Comparison of ENCODE assay signal across 6 cellular contexts in the genomic region with DNA sequence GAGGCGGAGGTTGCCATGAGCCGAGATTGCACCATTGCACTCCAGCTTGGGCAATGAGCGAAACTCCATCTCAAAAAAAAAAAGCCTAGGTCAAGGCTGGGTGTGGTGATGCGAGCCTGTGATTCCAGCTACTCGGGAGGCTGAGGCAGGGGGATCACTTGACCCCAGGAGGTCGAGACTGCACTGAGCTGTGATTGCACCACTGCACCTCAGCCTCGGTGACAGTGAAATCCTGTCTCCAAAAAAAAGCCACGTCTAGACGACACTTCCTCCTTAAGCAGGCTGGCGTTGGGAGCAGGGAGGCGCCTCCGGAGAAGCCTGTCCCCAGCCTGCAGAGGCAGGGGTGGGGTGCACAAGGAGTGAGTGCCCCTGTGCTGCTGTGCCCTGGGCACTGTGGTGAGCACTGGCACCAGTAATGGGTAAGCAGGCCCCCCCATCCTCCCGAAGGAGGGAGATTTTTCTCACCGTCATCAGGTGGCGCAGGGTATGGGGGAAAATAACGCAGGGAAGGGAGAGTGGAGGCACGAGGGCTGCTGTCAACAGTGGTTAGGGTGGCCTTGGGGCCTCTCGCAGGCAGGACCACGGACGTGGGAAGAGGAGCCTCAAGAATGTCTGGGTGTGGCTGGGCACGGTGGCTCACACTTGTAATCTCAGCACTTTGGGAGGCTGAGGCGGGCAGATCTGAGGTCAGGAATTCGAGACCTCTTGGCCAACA. TPM values are rescaled to one million over a fixed set of nuclear protein-coding genes. Genes with fewer than 3 reads are reported as not detected.
DNase-seq lines count a peak whose midpoint lies in the region; ATAC-seq and TF ChIP-seq lines count a peak whose summit lies in the region.

No MANE protein-coding gene starts in this region.

- DNase-seq in HK-2 (ENCODE audit: unreplicated experiment) = peak; percentile 44
- peak; percentile 87 for DNase-seq in activated CD8-positive, alpha-beta T cell treated with anti-CD3 and anti-CD28 coated beads for 36 hours
- DNase-seq in progenitor cell of endocrine pancreas (ENCODE audit: low spot score, unreplicated experiment) = no peak
- DNase-seq in GM13977 (ENCODE audit: low spot score) = no peak
- no peak for DNase-seq in foreskin keratinocyte

- peak overlapping the region; percentile 97 for H3K27ac Mint-ChIP-seq in activated CD8-positive, alpha-beta T cell treated with anti-CD3 and anti-CD28 coated beads for 36 hours
- H3K27ac Mint-ChIP-seq in progenitor cell of endocrine pancreas = peak overlapping the region; percentile 82

- TF ChIP-seq CTCF in activated CD8-positive, alpha-beta T cell treated with anti-CD3 and anti-CD28 coated beads for 36 hours (IDR thresholded peaks at IDR 0.05) = no peak
- TF ChIP-seq CTCF in progenitor cell of endocrine pancreas (IDR thresholded peaks at IDR 0.05; ENCODE audit: unreplicated experiment) = no peak
- TF ChIP-seq CTCF in GM13977 (IDR thresholded peaks at IDR 0.05; ENCODE audit: extremely low read depth, insufficient read depth, missing control alignments) = no peak
- no peak for TF ChIP-seq CTCF in foreskin keratinocyte (conservative IDR thresholded peaks at IDR 0.05)

- POLR2A ChIA-PET in activated CD8-positive, alpha-beta T cell treated with anti-CD3 and anti-CD28 coated beads for 36 hours (lab: Charles Lee) = interaction anchor here (0.6 to 27.0 kb wide), 6 partner anchors 2 to 144 kb away, joined by 3 to 521 read pairs (median 4); a partner anchor contains a TSS

- no peaks in the 10 kb centered on the region for H3K27me3 ChIP-seq in foreskin keratinocyte

- H3K27me3 Mint-ChIP-seq in activated CD8-positive, alpha-beta T cell treated with anti-CD3 and anti-CD28 coated beads for 36 hours = no peaks in the 10 kb centered on the region
- no peaks in the 10 kb centered on the region for H3K27me3 Mint-ChIP-seq in progenitor cell of endocrine pancreas

- H3K4me1 ChIP-seq in foreskin keratinocyte = no peaks in the 10 kb centered on the region

- H3K4me3 Mint-ChIP-seq in activated CD8-positive, alpha-beta T cell treated with anti-CD3 and anti-CD28 coated beads for 36 hours = peak overlapping the region; percentile 85
- no peak overlapping the region for H3K4me3 Mint-ChIP-seq in progenitor cell of endocrine pancreas (ENCODE audit: low read depth)

- CTCF ChIA-PET in activated CD8-positive, alpha-beta T cell treated with anti-CD3 and anti-CD28 coated beads for 36 hours (lab: Charles Lee) = interaction anchor here (0.6 to 8.9 kb wide), 8 partner anchors 9 to 85 kb away, joined by 3 to 128 read pairs (median 3); a partner anchor contains a TSS

- H3K27ac ChIP-seq in foreskin keratinocyte = no peak overlapping the region

- peaks cover 56% of the 10 kb centered on the region for H3K4me1 Mint-ChIP-seq in activated CD8-positive, alpha-beta T cell treated with anti-CD3 and anti-CD28 coated beads for 36 hours (ENCODE audit: low read depth)
- peaks cover 2% of the 10 kb centered on the region for H3K4me1 Mint-ChIP-seq in progenitor cell of endocrine pancreas (ENCODE audit: low read depth)

- ATAC-seq in activated CD8-positive, alpha-beta T cell treated with anti-CD3 and anti-CD28 coated beads for 36 hours = peak; percentile 45
- no peak for ATAC-seq in HG03342 (IDR thresholded peaks at IDR 0.05; ENCODE audit: unreplicated experiment)
- no peak for ATAC-seq in foreskin keratinocyte

- H3K9me3 Mint-ChIP-seq in activated CD8-positive, alpha-beta T cell treated with anti-CD3 and anti-CD28 coated beads for 36 hours = no peaks in the 10 kb centered on the region
- H3K9me3 Mint-ChIP-seq in progenitor cell of endocrine pancreas (ENCODE audit: low read depth) = no peaks in the 10 kb centered on the region

- H3K36me3 Mint-ChIP-seq in activated CD8-positive, alpha-beta T cell treated with anti-CD3 and anti-CD28 coated beads for 36 hours (ENCODE audit: low read depth) = peaks cover 78% of the 10 kb centered on the region
- peaks cover 8% of the 10 kb centered on the region for H3K36me3 Mint-ChIP-seq in progenitor cell of endocrine pancreas (ENCODE audit: insufficient read depth)

- in situ Hi-C loops in GM13977 (cut with MboI; ENCODE audit: low pct_unique_long_range_greater_than_20kb, low sequenced_read_pairs, unreplicated experiment) = no loop called here

- intact Hi-C loops in activated CD8-positive, alpha-beta T cell treated with anti-CD3 and anti-CD28 coated beads for 36 hours (cut with micrococcal nuclease) = loop anchor here (2.0 kb wide), 1 partner anchor 37 kb away; no protein-coding TSS in a partner anchor

RNA-seq across cellular contexts. Expression of a gene that starts 0.7 kb away (rescaled TPM):
- 10 to 100 TPM; 59.0 to 62.1 TPM for total RNA-seq in activated CD8-positive, alpha-beta T cell treated with anti-CD3 and anti-CD28 coated beads for 36 hours
- total RNA-seq in progenitor cell of endocrine pancreas (20.5 and 23.7 TPM in 2 replicates), foreskin keratinocyte (5.3 and 6.3 TPM in 2 replicates)
- 6.2 and 7.3 TPM in 2 replicates for polyA plus RNA-seq in foreskin keratinocyte

RNA-seq across cellular contexts. Expression of a gene that starts 6.0 kb away (rescaled TPM):
- total RNA-seq in activated CD8-positive, alpha-beta T cell treated with anti-CD3 and anti-CD28 coated beads for 36 hours = 100 to 1,000 TPM; 165 to 171 TPM
- total RNA-seq in progenitor cell of endocrine pancreas (51.5 and 54.8 TPM in 2 replicates), foreskin keratinocyte (56.6 and 70.7 TPM in 2 replicates)
- 66.8 and 71.6 TPM in 2 replicates for polyA plus RNA-seq in foreskin keratinocyte

RNA-seq across cellular contexts. Expression of a gene that starts 7.5 kb away (rescaled TPM):
- total RNA-seq in activated CD8-positive, alpha-beta T cell treated with anti-CD3 and anti-CD28 coated beads for 36 hours = 100 to 1,000 TPM; 275 to 286 TPM
- total RNA-seq in progenitor cell of endocrine pancreas = 216 and 220 TPM in 2 replicates
- total RNA-seq in foreskin keratinocyte = 255 and 258 TPM in 2 replicates
- polyA plus RNA-seq in foreskin keratinocyte = 319 and 336 TPM in 2 replicates

RNA-seq across cellular contexts. Expression of a gene that starts 9.7 kb away (rescaled TPM):
- total RNA-seq in activated CD8-positive, alpha-beta T cell treated with anti-CD3 and anti-CD28 coated beads for 36 hours = 10 to 100 TPM; 11.8 to 12.0 TPM
- total RNA-seq in progenitor cell of endocrine pancreas (not detected in 2 replicates), foreskin keratinocyte (0.07 and 0.11 TPM in 2 replicates)
- polyA plus RNA-seq in foreskin keratinocyte = 0.08 and 0.10 TPM in 2 replicates

RNA-seq across cellular contexts. Expression of a gene that starts 26.1 kb away (rescaled TPM):
- 10 to 100 TPM; 45.6 to 49.5 TPM for total RNA-seq in activated CD8-positive, alpha-beta T cell treated with anti-CD3 and anti-CD28 coated beads for 36 hours
- total RNA-seq in progenitor cell of endocrine pancreas (2.2 and 3.0 TPM in 2 replicates), foreskin keratinocyte (36.7 and 43.7 TPM in 2 replicates)
- polyA plus RNA-seq in foreskin keratinocyte = 44.4 and 53.7 TPM in 2 replicates

Comparison
In these comparisons a context has a peak if more than half of its experiments do, and no peak if none do; other contexts are left out.
1. DNase-seq: peak in HK-2 (single experiment) and activated CD8-positive, alpha-beta T cell treated with anti-CD3 and anti-CD28 coated beads for 36 hours (single experiment); none in progenitor cell of endocrine pancreas (single experiment), GM13977 (single experiment) and foreskin keratinocyte (0 of 2).